8 cellular contexts compared by ENCODE assay signal in genomic region chr7:128532956-128533355, GRCh38. TPM values are rescaled to one million over a fixed set of nuclear protein-coding genes. Genes with fewer than 3 reads are reported as not detected.
DNase-seq lines count a peak whose midpoint lies in the region; ATAC-seq and TF ChIP-seq lines count a peak whose summit lies in the region.
"Not testable (repeated sequence)": the region's sequence is repeated elsewhere in the genome, so short reads cannot be mapped to it uniquely, and the experiment has no call there.

No MANE protein-coding gene starts in this region.

- H3K9me3 ChIP-seq in SK-N-SH; duodenal mucosa (ENCODE audit: control insufficient read depth in 1 of 2, low read length in 2 of 2); right atrium auricular region: not testable (repeated sequence)

- H3K27ac Mint-ChIP-seq in activated naive CD8-positive, alpha-beta T cell: peak overlapping the region; percentile 96
- H3K27ac Mint-ChIP-seq in naive thymus-derived CD8-positive, alpha-beta T cell: peak overlapping the region; percentile 71 to 98 (median 94)
- H3K27ac Mint-ChIP-seq in stimulated activated naive B cell treated with anti-CD40 and anti-IgM and Interleukin-4, amounts not matched to agents 10 μg/mL and 1 μg/mL and 100 μg/mL, for 72 hours: peak overlapping the region; percentile 91

- H3K36me3 ChIP-seq in SK-N-SH (replicated peaks in 1 of 2; ENCODE audit: control insufficient read depth in 1 of 2, insufficient read depth in 2 of 2, low read length in 1 of 2): peaks cover 10 to 22% of the 10 kb centered on the region in 2 experiments
- not testable (repeated sequence) for H3K36me3 ChIP-seq in duodenal mucosa (ENCODE audit: control insufficient read depth in 1 of 2, insufficient read depth in 2 of 2, low read length in 2 of 2); right atrium auricular region

- H3K4me3 ChIP-seq in HL-60 (replicated peaks; ENCODE audit: insufficient read depth, low read length) (peak overlapping the region; percentile 61), SK-N-SH (ENCODE audit: low read depth in 2 of 2, low read length in 1 of 2) (peak overlapping the region; percentile 76 to 87), duodenal mucosa (ENCODE audit: low read depth in 1 of 2, low read length in 2 of 2) (peak overlapping the region; percentile 73 to 79), right atrium auricular region (peak overlapping the region; percentile 3 to 77)

- H3K4me3 Mint-ChIP-seq in activated naive CD8-positive, alpha-beta T cell: peak overlapping the region; percentile 91
- H3K4me3 Mint-ChIP-seq in naive thymus-derived CD8-positive, alpha-beta T cell: peak overlapping the region; percentile 76 to 93 (median 89)
- H3K4me3 Mint-ChIP-seq in stimulated activated naive B cell treated with anti-CD40 and anti-IgM and Interleukin-4, amounts not matched to agents 10 μg/mL and 1 μg/mL and 100 μg/mL, for 72 hours: peak overlapping the region; percentile 84 to 86

- CTCF ChIA-PET in SK-N-SH (lab: Yijun Ruan, JAX): not testable (repeated sequence)

- not testable (repeated sequence) for H3K27me3 Mint-ChIP-seq in activated naive CD8-positive, alpha-beta T cell; naive thymus-derived CD8-positive, alpha-beta T cell; stimulated activated naive B cell treated with anti-CD40 and anti-IgM and Interleukin-4, amounts not matched to agents 10 μg/mL and 1 μg/mL and 100 μg/mL, for 72 hours

- not testable (repeated sequence) for TF ChIP-seq CTCF in HL-60 (IDR thresholded peaks at IDR 0.05; ENCODE audit: insufficient read depth, low read length); SK-N-SH (IDR thresholded peaks at IDR 0.05); right atrium auricular region (IDR thresholded peaks at IDR 0.05)

- H3F3A ChIP-seq in SK-N-SH (replicated peaks; ENCODE audit: insufficient read depth): peaks cover 19% of the 10 kb centered on the region

- not testable (repeated sequence) for ATAC-seq in naive thymus-derived CD8-positive, alpha-beta T cell; stimulated activated naive B cell treated with anti-CD40 and anti-IgM and Interleukin-4, amounts not matched to agents 10 μg/mL and 1 μg/mL and 100 μg/mL, for 72 hours (replicated peaks)

- 4% methylated on average over 1 of the region's 1 CpG for WGBS in SK-N-SH (ENCODE audit: low lambda C conversion rate)

- POLR2A ChIA-PET in SK-N-SH (lab: Yijun Ruan, JAX); naive thymus-derived CD8-positive, alpha-beta T cell (lab: Charles Lee): not testable (repeated sequence)

- peak overlapping the region; percentile 98 for H3K9ac ChIP-seq in SK-N-SH
- peak overlapping the region; percentile 38 to 71 for H3K9ac ChIP-seq in duodenal mucosa (ENCODE audit: low read depth in 1 of 2, low read length in 2 of 2)

- peaks cover 36% of the 10 kb centered on the region for H4K20me1 ChIP-seq in SK-N-SH (ENCODE audit: insufficient read depth)

- not testable (repeated sequence) for H3K9me2 ChIP-seq in SK-N-SH

- not testable (repeated sequence) for H3K27me3 ChIP-seq in HL-60 (ENCODE audit: insufficient read depth, poor library complexity, severe bottlenecking); SK-N-SH (ENCODE audit: insufficient read depth); duodenal mucosa (ENCODE audit: control insufficient read depth in 1 of 2, insufficient read depth in 2 of 2, low read length in 2 of 2); right atrium auricular region

- peaks cover 97% of the 10 kb centered on the region for H3K79me2 ChIP-seq in SK-N-SH (ENCODE audit: insufficient read depth)

- not testable (repeated sequence) for TF ChIP-seq RAD21 in SK-N-SH (IDR thresholded peaks at IDR 0.05; ENCODE audit: low read length)

- not testable (repeated sequence) for H2AFZ ChIP-seq in SK-N-SH (ENCODE audit: low read depth)

- DNase-seq in CD1c-positive myeloid dendritic cell (ENCODE audit: extremely low spot score): peak; percentile 4
- DNase-seq in HL-60 (ENCODE audit: low read depth in 1 of 2, low spot score in 1 of 2); SK-N-SH; right atrium auricular region (ENCODE audit: low spot score); naive thymus-derived CD8-positive, alpha-beta T cell; stimulated activated naive B cell treated with anti-CD40 and anti-IgM and Interleukin-4, amounts not matched to agents 10 μg/mL and 1 μg/mL and 100 μg/mL, for 72 hours: not testable (repeated sequence)

- not testable (repeated sequence) for H3K36me3 Mint-ChIP-seq in activated naive CD8-positive, alpha-beta T cell
- H3K36me3 Mint-ChIP-seq in naive thymus-derived CD8-positive, alpha-beta T cell: peaks cover 0 to 46% (median under 1%) of the 10 kb centered on the region in 3 donors
- H3K36me3 Mint-ChIP-seq in stimulated activated naive B cell treated with anti-CD40 and anti-IgM and Interleukin-4, amounts not matched to agents 10 μg/mL and 1 μg/mL and 100 μg/mL, for 72 hours: peaks cover 11 to 21% of the 10 kb centered on the region in 2 donors

- not testable (repeated sequence) for TF ChIP-seq EP300 in SK-N-SH (IDR thresholded peaks at IDR 0.05; ENCODE audit: borderline replicate concordance in 1 of 2, low read depth in 1 of 2, low read length in 1 of 2)

- H3K27ac ChIP-seq in HL-60 (replicated peaks); duodenal mucosa (ENCODE audit: low read depth, low read length): not testable (repeated sequence)
- peak overlapping the region; percentile 19 to 74; a peak in 3 of 4 replicates for H3K27ac ChIP-seq in SK-N-SH (ENCODE audit: low read depth in 2 of 2, low read length in 1 of 2)
- H3K27ac ChIP-seq in right atrium auricular region: peak overlapping the region; percentile 26 to 96

- H3K4me1 Mint-ChIP-seq in activated naive CD8-positive, alpha-beta T cell (ENCODE audit: low read depth): peaks cover 41% of the 10 kb centered on the region
- H3K4me1 Mint-ChIP-seq in naive thymus-derived CD8-positive, alpha-beta T cell: peaks cover 20 to 51% (median 40%) of the 10 kb centered on the region in 4 donors
- peaks cover 23 to 29% of the 10 kb centered on the region in 2 donors for H3K4me1 Mint-ChIP-seq in stimulated activated naive B cell treated with anti-CD40 and anti-IgM and Interleukin-4, amounts not matched to agents 10 μg/mL and 1 μg/mL and 100 μg/mL, for 72 hours

- not testable (repeated sequence) for H3K9me3 Mint-ChIP-seq in activated naive CD8-positive, alpha-beta T cell (ENCODE audit: low read depth); naive thymus-derived CD8-positive, alpha-beta T cell; stimulated activated naive B cell treated with anti-CD40 and anti-IgM and Interleukin-4, amounts not matched to agents 10 μg/mL and 1 μg/mL and 100 μg/mL, for 72 hours

- H3K4me2 ChIP-seq in SK-N-SH: peak overlapping the region; percentile 75

- H3K4me1 ChIP-seq in SK-N-SH (ENCODE audit: control insufficient read depth in 1 of 2, insufficient read depth in 2 of 2, low read depth in 1 of 2, low read length in 1 of 2): not testable (repeated sequence)
- H3K4me1 ChIP-seq in duodenal mucosa (ENCODE audit: control insufficient read depth in 1 of 2, insufficient read depth in 2 of 2, low read length in 2 of 2): peaks cover 0 to 17% of the 10 kb centered on the region in 2 donors
- peaks cover 0 to 14% of the 10 kb centered on the region in 2 donors for H3K4me1 ChIP-seq in right atrium auricular region

TF ChIP-seq in SK-N-SH, 30 proteins besides CTCF, POLR2A, EP300 and RAD21:
- peak; percentile 57; the same call in 1 of the 2 replicates for TF ChIP-seq FOXM1 (IDR thresholded peaks at IDR 0.05; ENCODE audit: low read depth)
- peak; percentile 41; the same call in 1 of the 2 replicates for TF ChIP-seq FOSL2 (IDR thresholded peaks at IDR 0.05; ENCODE audit: borderline replicate concordance, low read depth)
- 0 out of 2 replicates have a peak, but pooled peaks have one; percentile 38 for TF ChIP-seq MEF2A (IDR thresholded peaks at IDR 0.05; ENCODE audit: borderline replicate concordance, low read depth)

RNA-seq across cellular contexts. Expression of gene METTL2B, which starts 56.4 kb away (rescaled TPM):
- 22.5 and 27.8 TPM in 2 replicates for polyA plus RNA-seq in SK-N-SH (2012; rRNA removed)
- 27.0 and 27.7 TPM in 2 replicates for polyA plus RNA-seq in SK-N-SH (2012; cell fraction: cytosol; rRNA removed)
- 22.5 and 39.9 TPM in 2 replicates for polyA plus RNA-seq in SK-N-SH (2012; cell fraction: nucleus; rRNA removed)
- 10 to 100 TPM; 13.3 to 14.4 TPM for total RNA-seq in right atrium auricular region
- total RNA-seq in naive thymus-derived CD8-positive, alpha-beta T cell: 10 to 100 TPM; 29.2 to 38.0 TPM
- polyA plus RNA-seq in naive thymus-derived CD8-positive, alpha-beta T cell: 10 to 100 TPM; 11.5 to 28.7 (median 21.3) TPM
